Comparison of ENCODE assay signal across 1 cellular context in the genomic region with DNA sequence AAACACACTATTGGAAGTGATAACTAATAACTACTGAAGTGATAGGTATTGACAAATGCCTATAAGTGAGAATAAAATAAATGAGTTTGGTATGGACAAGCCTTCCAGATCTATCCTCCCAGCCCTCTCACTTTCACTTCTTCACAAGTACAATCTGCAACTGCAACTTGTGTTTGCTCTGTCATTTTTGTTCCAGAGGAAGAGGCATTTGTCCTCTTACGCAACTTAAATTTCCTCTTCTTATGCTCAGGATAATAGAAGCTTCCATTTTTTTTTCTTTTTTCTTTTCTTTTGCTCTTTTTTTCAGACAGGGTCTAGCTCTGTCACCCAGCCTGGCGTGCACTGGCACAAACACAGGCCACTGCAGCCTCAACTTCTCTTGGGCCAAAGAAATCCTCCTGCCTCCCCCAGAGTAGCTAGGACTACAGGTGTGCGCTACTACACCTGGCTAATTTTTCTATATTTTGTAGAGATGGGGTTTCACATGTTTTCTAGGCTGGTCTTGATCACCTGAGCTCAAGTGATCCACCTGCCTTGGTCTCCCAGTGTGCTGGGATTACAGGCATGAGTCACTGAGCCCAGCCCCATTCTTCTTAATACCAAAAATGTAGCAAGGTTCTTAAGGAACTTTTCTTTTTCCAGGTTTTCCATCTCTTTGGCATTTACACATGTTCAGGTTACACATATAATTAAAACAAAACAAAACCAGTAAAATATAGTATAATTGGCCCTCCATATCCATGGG.
TF ChIP-seq lines count a peak whose summit lies in the region.

No MANE protein-coding gene starts in this region.

TF ChIP-seq in IMR-90, 13 proteins besides CTCF, POLR2A, EP300 and RAD21 (continued from another document):
- TF ChIP-seq CEBPB (IDR thresholded peaks at IDR 0.05; ENCODE audit: low read depth, low read length) = peak; percentile 85
- TF ChIP-seq MAFK (IDR thresholded peaks at IDR 0.05; ENCODE audit: low read depth, low read length) = no peak
- TF ChIP-seq MXI1 (IDR thresholded peaks at IDR 0.05; ENCODE audit: borderline replicate concordance, low read depth, low read length) = no peak
- no peak for TF ChIP-seq SMC3 (IDR thresholded peaks at IDR 0.05; ENCODE audit: low read depth, low read length)
